Comparison of ENCODE assay signal across 3 cellular contexts in genomic region chr7:99938296-99938695, GRCh38.
TF ChIP-seq lines count a peak whose summit lies in the region.

No MANE protein-coding gene starts in this region.

TF ChIP-seq in HepG2, 621 proteins besides CTCF, POLR2A, EP300 and RAD21:
- TF ChIP-seq ZNF317 (CRISPR knock-in tag; IDR thresholded peaks at IDR 0.05): peak; percentile 99
- no peak for TF ChIP-seq ZBTB4 (CRISPR knock-in tag; IDR thresholded peaks at IDR 0.05; ENCODE audit: borderline replicate concordance)
- TF ChIP-seq ZNF746 (CRISPR knock-in tag; IDR thresholded peaks at IDR 0.05): no peak

TF ChIP-seq in WTC11, 78 proteins besides CTCF, POLR2A, EP300 and RAD21:
- TF ChIP-seq ZNF317 (CRISPR knock-in tag; IDR thresholded peaks at IDR 0.05; ENCODE audit: borderline replicate concordance, low read depth): peak; percentile 100
- no peak for TF ChIP-seq KAT7 (CRISPR knock-in tag; IDR thresholded peaks at IDR 0.05; ENCODE audit: borderline replicate concordance)

TF ChIP-seq in H1, 55 proteins besides CTCF, POLR2A, EP300 and RAD21:
- TF ChIP-seq HDAC6 (IDR thresholded peaks at IDR 0.05; ENCODE audit: low read depth, low read length): no peak
- TF ChIP-seq ATF2 (IDR thresholded peaks at IDR 0.05; ENCODE audit: low read length): no peak
- TF ChIP-seq NRF1 (IDR thresholded peaks at IDR 0.05; ENCODE audit: low read depth, low read length): no peak
- TF ChIP-seq TAF1 (IDR thresholded peaks at IDR 0.05; ENCODE audit: low read depth, low read length): no peak
- no peak for TF ChIP-seq BRCA1 (IDR thresholded peaks at IDR 0.05; ENCODE audit: low read depth, low read length)
- TF ChIP-seq ZNF274 (IDR thresholded peaks at IDR 0.05; ENCODE audit: borderline replicate concordance, extremely low read depth, low read length): no peak
- TF ChIP-seq CHD2 (IDR thresholded peaks at IDR 0.05; ENCODE audit: low read length): no peak
- no peak for TF ChIP-seq KDM4A (IDR thresholded peaks at IDR 0.05; ENCODE audit: low read depth, low read length, severe bottlenecking)
- TF ChIP-seq E2F6 (IDR thresholded peaks at IDR 0.05): no peak
